ENCODE assay signal across 2 cellular contexts in genomic region chr3:138348950-138349739, GRCh38.
A peak's percentile ranks its signal among the peaks of the same experiment; 100 is the strongest.
TF ChIP-seq lines count a peak whose summit lies in the region.

No MANE protein-coding gene starts in this region.

TF ChIP-seq in IMR-90, 13 proteins besides CTCF, POLR2A, EP300 and RAD21:
- TF ChIP-seq MAZ (IDR thresholded peaks at IDR 0.05; ENCODE audit: borderline replicate concordance, low read depth, low read length): no peak
- TF ChIP-seq CHD1 (IDR thresholded peaks at IDR 0.05; ENCODE audit: low read depth, low read length): no peak
TF ChIP-seq in IMR-90: peak in this region for 0.

TF ChIP-seq in K562, 482 proteins besides CTCF, POLR2A, EP300 and RAD21:
- TF ChIP-seq ZKSCAN1 (IDR thresholded peaks at IDR 0.05; ENCODE audit: low read depth, low read length) (no peak), ZBTB7A (IDR thresholded peaks at IDR 0.05; ENCODE audit: borderline replicate concordance, control insufficient read depth, low read depth, low read length) (0 out of 2 replicates have a peak, but pooled peaks have one; percentile 4), ZNF354B (CRISPR knock-in tag; IDR thresholded peaks at IDR 0.05) (no peak), RFX1 (IDR thresholded peaks at IDR 0.05) (no peak), SREBF2 (CRISPR knock-in tag; IDR thresholded peaks at IDR 0.05) (no peak), ESRRA (IDR thresholded peaks at IDR 0.05; ENCODE audit: borderline replicate concordance, low read depth) (no peak), ZFX (CRISPR knock-in tag; IDR thresholded peaks at IDR 0.05) (peak; percentile 52), ATF2 (CRISPR knock-in tag; IDR thresholded peaks at IDR 0.05) (no peak), FOXM1 (IDR thresholded peaks at IDR 0.05; ENCODE audit: low read depth) (no peak), FOXM1 (CRISPR knock-in tag; IDR thresholded peaks at IDR 0.05; ENCODE audit: low read depth) (no peak), SP2 (IDR thresholded peaks at IDR 0.05; ENCODE audit: extremely low read depth, low read depth, low read length, poor library complexity, severe bottlenecking) (no peak)
TF ChIP-seq in K562: peak in this region for 2.
